7 cellular contexts compared by ENCODE assay signal in the genomic region with DNA sequence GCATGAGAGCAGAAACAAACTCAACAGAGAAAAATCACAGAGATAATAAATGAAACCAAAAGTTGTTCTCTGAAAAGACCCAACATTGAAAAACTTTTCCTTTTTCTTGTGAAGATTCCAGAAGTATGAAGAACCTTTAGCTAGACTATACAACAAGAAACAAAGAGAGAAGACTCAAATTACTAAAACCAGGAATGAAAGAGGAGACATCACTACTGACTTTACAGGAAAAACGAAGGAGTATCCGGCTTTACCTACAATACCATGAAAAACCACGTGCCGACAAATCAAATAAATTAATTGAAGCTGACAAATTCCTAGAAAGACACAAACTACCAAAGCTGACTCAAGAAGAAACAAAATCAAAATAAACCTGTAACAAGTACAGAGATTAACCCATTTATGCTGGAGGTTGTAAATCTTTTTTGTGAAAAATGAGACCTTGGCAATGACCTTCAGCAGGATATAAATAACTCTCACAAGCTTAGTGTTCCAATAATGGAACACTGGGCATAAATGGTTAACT. TPM values are rescaled to one million over a fixed set of nuclear protein-coding genes. Genes with fewer than 3 reads are reported as not detected.
"Had no signal": no experiment of that assay in that cellular context is flagged by ENCODE, and none has a peak within 500 bp of the region (broad histone marks: within the 10 kb centered on the region; RNA-seq: fewer than 3 reads in every experiment).

No MANE protein-coding gene starts in this region.

RNA-seq across cellular contexts. Expression of a gene that starts 53.6 kb away (rescaled TPM):
- total RNA-seq: foreskin keratinocyte, heart left ventricle, hepatocyte, left lobe of liver, left ventricle myocardium inferior, mammary epithelial cell had no signal
- polyA plus RNA-seq: foreskin keratinocyte, heart left ventricle, hepatocyte, immature natural killer cell, mammary epithelial cell had no signal
